Comparison of ENCODE assay signal across 14 cellular contexts in the genomic region with DNA sequence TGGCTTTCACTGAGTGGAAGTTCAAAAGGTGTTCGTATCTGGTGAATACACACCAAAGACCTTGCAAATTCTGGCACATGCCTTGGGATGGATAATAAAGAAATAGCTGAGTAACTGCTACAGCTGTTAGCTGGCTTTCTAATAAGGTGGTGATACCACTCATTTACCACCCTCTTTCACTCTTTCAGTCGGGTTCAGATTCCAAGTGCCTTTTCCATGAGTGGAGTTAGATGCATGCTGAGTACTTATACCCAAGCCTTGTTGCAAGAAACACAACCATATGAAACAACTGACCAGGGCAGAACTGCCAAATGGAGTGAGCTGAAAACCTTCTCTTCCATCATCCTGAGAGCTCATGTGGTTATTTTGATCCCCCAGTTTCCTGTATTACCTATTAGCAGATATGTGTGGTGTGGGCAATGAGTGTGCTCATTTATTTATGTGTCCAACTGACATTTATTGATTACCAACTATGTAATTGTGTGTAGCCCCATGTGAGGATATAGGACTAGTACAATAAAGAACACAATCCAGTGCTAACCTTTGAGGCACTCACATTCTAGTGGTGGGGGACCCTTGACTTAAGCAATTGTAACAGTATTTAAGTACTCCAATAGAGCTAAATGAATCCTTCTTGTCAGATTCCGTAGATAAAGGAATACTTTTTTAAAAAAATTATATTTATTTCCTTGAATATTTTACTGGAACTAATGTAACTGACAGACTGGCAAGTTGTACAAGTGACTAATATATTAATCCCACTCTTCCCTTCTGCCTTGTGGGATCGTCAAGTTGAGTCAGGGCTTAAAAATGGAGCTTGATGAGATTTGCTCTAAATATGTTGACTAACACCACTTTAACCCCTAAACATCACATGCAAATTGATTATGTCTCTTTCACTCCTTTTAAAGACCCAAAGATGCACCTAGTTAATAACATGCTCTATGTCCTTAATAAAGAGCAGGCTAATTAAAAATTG.
DNase-seq lines count a peak whose midpoint lies in the region; ATAC-seq and TF ChIP-seq lines count a peak whose summit lies in the region.
"Had no signal": no experiment of that assay in that cellular context is flagged by ENCODE, and none has a peak within 500 bp of the region (broad histone marks: within the 10 kb centered on the region; RNA-seq: fewer than 3 reads in every experiment).

No MANE protein-coding gene starts in this region.

- no peaks in the 10 kb centered on the region for H3K27me3 ChIP-seq in thoracic aorta (replicated peaks; ENCODE audit: insufficient read depth)
- H3K27me3 ChIP-seq: heart left ventricle had no signal

- peaks cover 9 to 44% of the 10 kb centered on the region in 2 donors for H3K4me1 ChIP-seq in thoracic aorta (ENCODE audit: control insufficient read depth in 1 of 2, low read depth in 2 of 2)
- H3K4me1 ChIP-seq: prostate gland had no signal

- no peak overlapping the region for H3K4me3 Mint-ChIP-seq in activated T-cell treated with anti-CD3 and anti-CD28 coated beads, Interleukin-2, amount 50 U/mL, for 72 hours
- no peak overlapping the region for H3K4me3 Mint-ChIP-seq in T-helper 17 cell

- no peaks in the 10 kb centered on the region for H3K36me3 ChIP-seq in thoracic aorta
- H3K36me3 ChIP-seq: heart left ventricle, prostate gland had no signal

- DNase-seq in activated T-cell treated with anti-CD3 and anti-CD28 coated beads, Interleukin-2, amount 50 U/mL, for 72 hours: no peak
- no peak for DNase-seq in activated T-cell treated with anti-CD3 and anti-CD28 coated beads, Interleukin-2, amount 50 U/mL, for 48 hours
- DNase-seq in fibroblast of villous mesenchyme (ENCODE audit: low read depth) (peak; percentile 54), thoracic aorta (ENCODE audit: low spot score) (no peak), AML-193 (lab: John Stamatoyannopoulos, UW) (no peak), SK-N-DZ (ENCODE audit: low spot score) (no peak), T-helper 17 cell (no peak)
- DNase-seq: activated CD4-positive, CD25-positive, alpha-beta regulatory T cell; heart left ventricle; NCI-H524 treated with DMSO at 0.1 percent for 48 hours; SHP77 treated with DMSO at 0.1 percent for 48 hours had no signal

- H3K4me3 ChIP-seq in fibroblast of villous mesenchyme (ENCODE audit: low read depth, low read length) (no peak overlapping the region), thoracic aorta (no peak overlapping the region)
- H3K4me3 ChIP-seq: heart left ventricle, prostate gland had no signal

- H3K9me3 ChIP-seq in thoracic aorta (no peaks in the 10 kb centered on the region), T-helper 17 cell (ENCODE audit: control insufficient read depth, low read length, poor library complexity, severe bottlenecking) (no peaks in the 10 kb centered on the region)
- H3K9me3 ChIP-seq: prostate gland had no signal

- no peak for ATAC-seq in activated T-cell treated with anti-CD3 and anti-CD28 coated beads, Interleukin-2, amount 50 U/mL, for 72 hours (replicated peaks in 1 of 2)
- ATAC-seq in SK-N-SH treated with all-trans-retinoic acid at 6 μM for 48 hours: peak; percentile 70
- ATAC-seq in thoracic aorta (ENCODE audit: insufficient number of reproducible peaks, low FRiP score, low read depth): no peak
- no peak for ATAC-seq in T-helper 17 cell
- ATAC-seq: heart left ventricle had no signal

- H3K36me3 Mint-ChIP-seq in activated T-cell treated with anti-CD3 and anti-CD28 coated beads, Interleukin-2, amount 50 U/mL, for 72 hours (ENCODE audit: insufficient read depth in 2 of 2): peaks cover 13 to 38% of the 10 kb centered on the region in 2 donors
- no peaks in the 10 kb centered on the region for H3K36me3 Mint-ChIP-seq in T-helper 17 cell (ENCODE audit: low read depth)

- TF ChIP-seq CTCF in fibroblast of villous mesenchyme (IDR thresholded peaks at IDR 0.05; ENCODE audit: insufficient read depth, low read depth, low read length) (no peak), thoracic aorta (IDR thresholded peaks at IDR 0.05) (no peak)

- peaks cover 3 to 4% of the 10 kb centered on the region in 2 donors for H3K9me3 Mint-ChIP-seq in activated T-cell treated with anti-CD3 and anti-CD28 coated beads, Interleukin-2, amount 50 U/mL, for 72 hours

- peak overlapping the region; percentile 50 to 57 for H3K27ac ChIP-seq in thoracic aorta
- H3K27ac ChIP-seq: heart left ventricle had no signal

- peak overlapping the region; percentile 55 for H3K27ac Mint-ChIP-seq in activated T-cell treated with anti-CD3 and anti-CD28 coated beads, Interleukin-2, amount 50 U/mL, for 72 hours
- no peak overlapping the region for H3K27ac Mint-ChIP-seq in T-helper 17 cell
- H3K27ac Mint-ChIP-seq: activated T-helper 2 cell treated with anti-CD3 and anti-CD28 coated beads, Interferon-gamma antibody, Interleukin-2, Interleukin-4, amounts not matched to agents 10 μg/mL and 5 μg/mL and 100 μg/mL, durations not matched to agents 14 hours and 24 hours and 36 hours had no signal

- H3K27me3 Mint-ChIP-seq in activated T-cell treated with anti-CD3 and anti-CD28 coated beads, Interleukin-2, amount 50 U/mL, for 72 hours (ENCODE audit: low read depth): no peaks in the 10 kb centered on the region
- H3K27me3 Mint-ChIP-seq in T-helper 17 cell: no peaks in the 10 kb centered on the region

- peaks cover 98% of the 10 kb centered on the region for H3K4me1 Mint-ChIP-seq in activated T-cell treated with anti-CD3 and anti-CD28 coated beads, Interleukin-2, amount 50 U/mL, for 72 hours (ENCODE audit: low read depth)
- peaks cover 20% of the 10 kb centered on the region for H3K4me1 Mint-ChIP-seq in T-helper 17 cell

TF ChIP-seq in SK-N-SH treated with all-trans-retinoic acid at 6 μM for 48 hours, 23 proteins besides CTCF, POLR2A, EP300 and RAD21:
- no peak for TF ChIP-seq GLIS3 (CRISPR knock-in tag; IDR thresholded peaks at IDR 0.05)
- TF ChIP-seq TOX (CRISPR knock-in tag; IDR thresholded peaks at IDR 0.05; ENCODE audit: borderline replicate concordance): no peak
- no peak for TF ChIP-seq ZC3H10 (CRISPR knock-in tag; IDR thresholded peaks at IDR 0.05)
- no peak for TF ChIP-seq TCF4 (CRISPR knock-in tag; IDR thresholded peaks at IDR 0.05; ENCODE audit: borderline replicate concordance)
- no peak for TF ChIP-seq PPARA (CRISPR knock-in tag; IDR thresholded peaks at IDR 0.05; ENCODE audit: borderline replicate concordance)
- no peak for TF ChIP-seq ZFP30 (CRISPR knock-in tag; IDR thresholded peaks at IDR 0.05)
- TF ChIP-seq, protein P1, sequence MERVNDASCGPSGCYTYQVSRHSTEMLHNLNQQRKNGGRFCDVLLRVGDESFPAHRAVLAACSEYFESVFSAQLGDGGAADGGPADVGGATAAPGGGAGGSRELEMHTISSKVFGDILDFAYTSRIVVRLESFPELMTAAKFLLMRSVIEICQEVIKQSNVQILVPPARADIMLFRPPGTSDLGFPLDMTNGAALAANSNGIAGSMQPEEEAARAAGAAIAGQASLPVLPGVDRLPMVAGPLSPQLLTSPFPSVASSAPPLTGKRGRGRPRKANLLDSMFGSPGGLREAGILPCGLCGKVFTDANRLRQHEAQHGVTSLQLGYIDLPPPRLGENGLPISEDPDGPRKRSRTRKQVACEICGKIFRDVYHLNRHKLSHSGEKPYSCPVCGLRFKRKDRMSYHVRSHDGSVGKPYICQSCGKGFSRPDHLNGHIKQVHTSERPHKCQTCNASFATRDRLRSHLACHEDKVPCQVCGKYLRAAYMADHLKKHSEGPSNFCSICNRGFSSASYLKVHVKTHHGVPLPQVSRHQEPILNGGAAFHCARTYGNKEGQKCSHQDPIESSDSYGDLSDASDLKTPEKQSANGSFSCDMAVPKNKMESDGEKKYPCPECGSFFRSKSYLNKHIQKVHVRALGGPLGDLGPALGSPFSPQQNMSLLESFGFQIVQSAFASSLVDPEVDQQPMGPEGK (CRISPR knock-in tag; IDR thresholded peaks at IDR 0.05; ENCODE audit: borderline replicate concordance): no peak
- no peak for TF ChIP-seq ARNTL (CRISPR knock-in tag; IDR thresholded peaks at IDR 0.05; ENCODE audit: borderline replicate concordance, low read depth)
- TF ChIP-seq, protein P2, sequence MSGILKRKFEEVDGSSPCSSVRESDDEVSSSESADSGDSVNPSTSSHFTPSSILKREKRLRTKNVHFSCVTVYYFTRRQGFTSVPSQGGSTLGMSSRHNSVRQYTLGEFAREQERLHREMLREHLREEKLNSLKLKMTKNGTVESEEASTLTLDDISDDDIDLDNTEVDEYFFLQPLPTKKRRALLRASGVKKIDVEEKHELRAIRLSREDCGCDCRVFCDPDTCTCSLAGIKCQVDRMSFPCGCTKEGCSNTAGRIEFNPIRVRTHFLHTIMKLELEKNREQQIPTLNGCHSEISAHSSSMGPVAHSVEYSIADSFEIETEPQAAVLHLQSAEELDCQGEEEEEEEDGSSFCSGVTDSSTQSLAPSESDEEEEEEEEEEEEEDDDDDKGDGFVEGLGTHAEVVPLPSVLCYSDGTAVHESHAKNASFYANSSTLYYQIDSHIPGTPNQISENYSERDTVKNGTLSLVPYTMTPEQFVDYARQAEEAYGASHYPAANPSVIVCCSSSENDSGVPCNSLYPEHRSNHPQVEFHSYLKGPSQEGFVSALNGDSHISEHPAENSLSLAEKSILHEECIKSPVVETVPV (CRISPR knock-in tag; IDR thresholded peaks at IDR 0.05): no peak
- TF ChIP-seq ISL1 (CRISPR knock-in tag; IDR thresholded peaks at IDR 0.05): no peak
- TF ChIP-seq, protein P3, sequence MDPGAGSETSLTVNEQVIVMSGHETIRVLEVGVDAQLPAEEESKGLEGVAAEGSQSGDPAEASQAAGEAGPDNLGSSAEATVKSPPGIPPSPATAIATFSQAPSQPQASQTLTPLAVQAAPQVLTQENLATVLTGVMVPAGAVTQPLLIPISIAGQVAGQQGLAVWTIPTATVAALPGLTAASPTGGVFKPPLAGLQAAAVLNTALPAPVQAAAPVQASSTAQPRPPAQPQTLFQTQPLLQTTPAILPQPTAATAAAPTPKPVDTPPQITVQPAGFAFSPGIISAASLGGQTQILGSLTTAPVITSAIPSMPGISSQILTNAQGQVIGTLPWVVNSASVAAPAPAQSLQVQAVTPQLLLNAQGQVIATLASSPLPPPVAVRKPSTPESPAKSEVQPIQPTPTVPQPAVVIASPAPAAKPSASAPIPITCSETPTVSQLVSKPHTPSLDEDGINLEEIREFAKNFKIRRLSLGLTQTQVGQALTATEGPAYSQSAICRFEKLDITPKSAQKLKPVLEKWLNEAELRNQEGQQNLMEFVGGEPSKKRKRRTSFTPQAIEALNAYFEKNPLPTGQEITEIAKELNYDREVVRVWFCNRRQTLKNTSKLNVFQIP (CRISPR knock-in tag; IDR thresholded peaks at IDR 0.05; ENCODE audit: borderline replicate concordance, low read depth): no peak
